15 cellular contexts compared by ENCODE assay signal in the genomic region with DNA sequence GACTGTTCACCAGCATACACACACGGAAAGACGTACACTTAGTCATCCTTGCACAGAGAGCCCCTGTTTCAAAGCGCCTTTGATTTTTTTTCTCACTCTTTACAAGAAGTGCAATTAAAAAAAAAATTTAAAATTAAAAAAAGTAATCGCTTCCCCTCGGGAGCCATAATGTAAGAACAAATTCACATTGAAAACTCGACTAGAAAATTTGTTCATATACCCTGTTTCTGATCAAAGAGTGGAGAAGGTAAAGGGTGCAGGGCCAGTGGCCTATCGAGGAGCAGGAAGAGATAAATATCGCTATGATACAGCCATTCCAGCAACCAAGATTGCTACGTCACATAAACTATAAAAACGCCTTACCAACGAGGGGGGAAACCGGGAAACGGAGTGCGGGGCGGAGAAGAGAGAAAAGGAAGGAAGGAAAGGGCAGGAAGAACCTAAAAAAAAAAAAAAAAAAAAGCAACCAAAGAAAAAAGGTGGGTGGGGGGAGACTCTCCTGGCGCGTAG. TPM values are rescaled to one million over a fixed set of nuclear protein-coding genes. Genes with fewer than 3 reads are reported as not detected.
DNase-seq lines count a peak whose midpoint lies in the region; ATAC-seq and TF ChIP-seq lines count a peak whose summit lies in the region.
"Had no signal": no experiment of that assay in that cellular context is flagged by ENCODE, and none has a peak within 500 bp of the region (broad histone marks: within the 10 kb centered on the region; RNA-seq: fewer than 3 reads in every experiment).

No MANE protein-coding gene starts in this region.

- H3K4me3 ChIP-seq in adrenal gland (peak overlapping the region in 1 of 4 donors; percentile 45), epithelial cell of proximal tubule (ENCODE audit: low read depth, low read length) (peak overlapping the region; percentile 35), muscle layer of colon (ENCODE audit: low read depth in 1 of 2, low read length in 2 of 2) (peak overlapping the region in 1 of 2 donors; percentile 44), tibial nerve (peak overlapping the region in 1 of 4 donors; percentile 34)
- H3K4me3 ChIP-seq: PC-9 had no signal

- intact Hi-C loops in adrenal gland (cut with DNase I), result loop anchor here in 1 of 2 donors (10.0 kb wide), 1 partner anchor 243 kb away; a partner anchor contains a TSS

- peak in 1 of 7 donors; percentile 23 for DNase-seq in adrenal gland
- DNase-seq in epithelial cell of proximal tubule (ENCODE audit: low read depth), result no peak
- no peak for DNase-seq in tibial nerve (ENCODE audit: low spot score in 2 of 2)
- DNase-seq in activated CD4-positive, alpha-beta T cell treated with anti-CD3 and anti-CD28 coated beads for 4 hours, result no peak
- no peak for DNase-seq in activated CD4-positive, CD25-positive, alpha-beta regulatory T cell (lab: John Stamatoyannopoulos, UW)
- DNase-seq: activated naive CD4-positive, alpha-beta T cell treated with anti-CD3 and anti-CD28 coated beads for 36 hours; CD4-positive, alpha-beta memory T cell; natural killer cell; NCI-H2227 treated with DMSO at 0.1 percent for 48 hours; PC-9; stimulated activated CD4-positive, alpha-beta T cell treated with anti-CD3 and anti-CD28 coated beads, Interleukin-15, amount 100 ng/mL, for 24 hours had no signal

- WGBS in adrenal gland, 4 donors, result 63 to 82% (median 66%) methylated on average over 17 of the region's 17 CpGs
- 66 to 83% methylated on average over 17 of the region's 17 CpGs for WGBS in tibial nerve, 2 donors

- H3K9me3 ChIP-seq in adrenal gland (replicated peaks in 1 of 3) (no peaks in the 10 kb centered on the region), muscle layer of colon (ENCODE audit: low read length) (no peaks in the 10 kb centered on the region), tibial nerve (no peaks in the 10 kb centered on the region)

- H3K36me3 ChIP-seq in adrenal gland (replicated peaks in 1 of 2) (no peaks in the 10 kb centered on the region), muscle layer of colon (ENCODE audit: insufficient read depth, low read length) (no peaks in the 10 kb centered on the region), tibial nerve (peaks cover 0 to 9% (median 0%) of the 10 kb centered on the region in 3 donors)

- no peak for TF ChIP-seq EP300 in tibial nerve (IDR thresholded peaks at IDR 0.05)

- ATAC-seq in GM18858 (IDR thresholded peaks at IDR 0.05; ENCODE audit: unreplicated experiment) (no peak), GM18519 (IDR thresholded peaks at IDR 0.05; ENCODE audit: low FRiP score, unreplicated experiment) (no peak)
- ATAC-seq: natural killer cell had no signal

- TF ChIP-seq CTCF in adrenal gland (IDR thresholded peaks at IDR 0.05) (no peak), epithelial cell of proximal tubule (conservative IDR thresholded peaks at IDR 0.05; ENCODE audit: low read depth, low read length) (no peak), tibial nerve (IDR thresholded peaks at IDR 0.05) (no peak)

- H3K27me3 ChIP-seq in adrenal gland (no peaks in the 10 kb centered on the region), muscle layer of colon (ENCODE audit: control insufficient read depth in 1 of 2, insufficient read depth in 2 of 2, low read length in 2 of 2) (no peaks in the 10 kb centered on the region), tibial nerve (peaks cover 0 to 61% of the 10 kb centered on the region in 2 donors)

- H3K4me1 ChIP-seq in adrenal gland (replicated peaks in 1 of 2) (peaks cover 0 to 18% of the 10 kb centered on the region in 2 donors), muscle layer of colon (ENCODE audit: insufficient read depth, low read length) (peaks cover 62% of the 10 kb centered on the region), tibial nerve (peaks cover 0 to 58% (median 4%) of the 10 kb centered on the region in 4 donors)

- H3K27ac ChIP-seq in adrenal gland (peak overlapping the region in 4 of 5 donors; percentile 50 to 97 (median 76)), muscle layer of colon (ENCODE audit: low read depth, low read length) (peak overlapping the region; percentile 76), tibial nerve (peak overlapping the region in 3 of 4 donors; percentile 68 to 77 (median 74))
- H3K27ac ChIP-seq: PC-9 had no signal

- no peak overlapping the region for H3K9ac ChIP-seq in muscle layer of colon (ENCODE audit: low read length)

- no peak for TF ChIP-seq POLR2A in adrenal gland (IDR thresholded peaks at IDR 0.05)
- no peak for TF ChIP-seq POLR2A in tibial nerve (IDR thresholded peaks at IDR 0.05)

RNA-seq across cellular contexts. Expression of a gene that starts 5.0 kb away (rescaled TPM):
- 1 to 10 TPM in 5 of 8 donors, under 1 TPM in 2, not detected in 1; 0.41 to 1.9 (median 1.1) TPM for total RNA-seq in adrenal gland
- polyA plus RNA-seq in adrenal gland, result 1 to 10 TPM; 1.2 to 2.8 (median 2.0) TPM
- 0.69 and 2.0 TPM in 2 replicates for total RNA-seq in epithelial cell of proximal tubule
- total RNA-seq in tibial nerve, result 1 to 10 TPM; 2.5 to 5.9 (median 5.2) TPM
- total RNA-seq: activated naive CD4-positive, alpha-beta T cell treated with anti-CD3 and anti-CD28 coated beads for 36 hours; CD4-positive, alpha-beta memory T cell; natural killer cell; T-helper 2 cell treated with Interferon-gamma antibody and Interleukin-4, amounts not matched to agents 100 ng/mL and 5 ng/mL, for 36 hours had no signal
- polyA plus RNA-seq: CD4-positive, alpha-beta memory T cell had no signal

RNA-seq across cellular contexts. Expression of a gene that starts 11.6 kb away (rescaled TPM):
- total RNA-seq in adrenal gland (1 to 10 TPM in 2 of 8 donors, under 1 TPM in 5, not detected in 1; 0.18 to 1.1 (median 0.90) TPM), epithelial cell of proximal tubule (5.7 and 7.1 TPM in 2 replicates), tibial nerve (1 to 10 TPM in 2 of 4 donors, under 1 TPM in 2; 0.44 to 2.1 (median 1.2) TPM)
- under 1 TPM; 0.30 to 0.97 (median 0.32) TPM for polyA plus RNA-seq in adrenal gland

RNA-seq across cellular contexts. Expression of a gene that starts 23.1 kb away (rescaled TPM):
- total RNA-seq in adrenal gland (10 to 100 TPM in 1 of 8 donors, 1 to 10 TPM in 7; 3.5 to 10.9 (median 5.6) TPM), epithelial cell of proximal tubule (9.2 and 14.6 TPM in 2 replicates), tibial nerve (1 to 10 TPM; 4.4 to 6.3 (median 4.7) TPM)
- polyA plus RNA-seq in adrenal gland, result 10 to 100 TPM in 2 of 3 donors, 1 to 10 TPM in 1; 9.3 to 12.6 (median 11.3) TPM
- total RNA-seq: PC-9 had no signal

RNA-seq across cellular contexts. Expression of a gene that starts 36.0 kb away (rescaled TPM):
- total RNA-seq in adrenal gland, result 100 to 1,000 TPM in 1 of 8 donors, 10 to 100 TPM in 7; 39.2 to 132 (median 65.7) TPM
- 10 to 100 TPM; 21.8 to 42.0 (median 25.9) TPM for polyA plus RNA-seq in adrenal gland
- total RNA-seq in epithelial cell of proximal tubule, result 20.1 and 47.6 TPM in 2 replicates
- 10 to 100 TPM; 12.0 to 25.9 (median 16.6) TPM for total RNA-seq in tibial nerve
- total RNA-seq: activated naive CD4-positive, alpha-beta T cell treated with anti-CD3 and anti-CD28 coated beads for 36 hours; CD4-positive, alpha-beta memory T cell; T-helper 2 cell treated with Interferon-gamma antibody and Interleukin-4, amounts not matched to agents 100 ng/mL and 5 ng/mL, for 36 hours had no signal
- polyA plus RNA-seq: CD4-positive, alpha-beta memory T cell had no signal

RNA-seq across cellular contexts. Expression of a gene that starts 40.1 kb away (rescaled TPM):
- total RNA-seq in adrenal gland (10 to 100 TPM in 7 of 8 donors, 1 to 10 TPM in 1; 8.5 to 27.2 (median 16.8) TPM), epithelial cell of proximal tubule (5.7 and 11.8 TPM in 2 replicates), tibial nerve (10 to 100 TPM; 11.1 to 30.9 (median 18.7) TPM)
- 1 to 10 TPM; 1.3 to 5.6 (median 1.4) TPM for polyA plus RNA-seq in adrenal gland
- total RNA-seq: activated naive CD4-positive, alpha-beta T cell treated with anti-CD3 and anti-CD28 coated beads for 36 hours; CD4-positive, alpha-beta memory T cell; T-helper 2 cell treated with Interferon-gamma antibody and Interleukin-4, amounts not matched to agents 100 ng/mL and 5 ng/mL, for 36 hours had no signal
- polyA plus RNA-seq: CD4-positive, alpha-beta memory T cell had no signal
